Comparison of ENCODE assay signal across 1 cellular context in genomic region chr17:21425736-21426135, GRCh38.
TF ChIP-seq lines count a peak whose summit lies in the region.

No MANE protein-coding gene starts in this region.

TF ChIP-seq in HCT116, 20 proteins besides CTCF, POLR2A, EP300 and RAD21 (continued from another document):
- TF ChIP-seq MAX (IDR thresholded peaks at IDR 0.05) (no peak), TCF7L2 (IDR thresholded peaks at IDR 0.05; ENCODE audit: borderline replicate concordance, extremely low read depth, insufficient read depth, insufficient read length) (no peak), CBX3 (IDR thresholded peaks at IDR 0.05; ENCODE audit: low read depth) (no peak), YY1 (IDR thresholded peaks at IDR 0.05; ENCODE audit: extremely low read depth, insufficient replicate concordance, low read depth, low read length) (no peak), ATF3 (IDR thresholded peaks at IDR 0.05) (no peak), SRF (IDR thresholded peaks at IDR 0.05; ENCODE audit: low read depth) (no peak), ZNF274 (IDR thresholded peaks at IDR 0.05; ENCODE audit: low read depth, low read length) (no peak)
